19 cellular contexts compared by ENCODE assay signal in the genomic region with DNA sequence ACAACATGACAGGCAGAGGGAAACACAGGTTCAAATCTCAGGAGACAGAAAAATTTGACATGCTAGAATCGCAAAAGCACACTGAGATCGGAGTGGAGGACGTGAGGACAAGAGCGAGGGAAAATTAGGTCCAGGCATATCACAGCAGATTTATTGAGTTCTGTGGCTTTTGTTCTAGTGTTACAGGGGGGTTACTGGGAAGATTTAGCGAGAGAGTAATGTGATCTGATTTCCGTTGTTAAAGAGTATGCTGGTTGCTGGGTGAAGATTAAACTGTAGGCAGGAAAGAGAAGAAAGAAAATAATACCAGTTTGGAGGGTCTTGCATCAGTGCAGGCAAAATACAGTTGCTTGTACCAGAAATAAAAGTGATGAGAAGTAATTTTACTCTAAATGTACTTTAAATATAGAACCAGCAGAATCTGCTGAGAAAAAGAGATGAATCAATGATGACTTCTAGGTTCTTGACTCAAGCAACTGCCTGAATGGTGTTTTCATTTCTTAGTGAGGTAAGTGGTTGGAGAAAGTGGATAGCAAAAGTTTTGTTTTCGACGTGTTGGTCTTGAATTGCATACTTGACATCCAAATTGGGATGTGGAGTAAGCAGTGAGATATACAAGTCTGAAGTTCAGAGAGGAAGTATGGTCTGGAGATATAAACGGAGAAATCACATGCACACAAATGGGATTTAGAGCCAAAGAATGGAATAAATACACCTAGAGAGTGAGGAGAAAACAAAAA. TPM values are rescaled to one million over a fixed set of nuclear protein-coding genes. Genes with fewer than 3 reads are reported as not detected.
DNase-seq lines count a peak whose midpoint lies in the region; TF ChIP-seq lines count a peak whose summit lies in the region.
"Had no signal": no experiment of that assay in that cellular context is flagged by ENCODE, and none has a peak within 500 bp of the region (broad histone marks: within the 10 kb centered on the region; RNA-seq: fewer than 3 reads in every experiment).

No MANE protein-coding gene starts in this region.

- peak overlapping the region; percentile 66 for H2AFZ ChIP-seq in mammary epithelial cell (ENCODE audit: low read depth, low read length)
- peak overlapping the region; percentile 9 for H2AFZ ChIP-seq in fibroblast of lung (ENCODE audit: low read length)
- no peak overlapping the region for H2AFZ ChIP-seq in neuronal stem cell (ENCODE audit: low read length)

- no peak overlapping the region for H4K91ac ChIP-seq in neuronal stem cell (ENCODE audit: low read depth, low read length, poor library complexity)

- H3K79me1 ChIP-seq in neuronal stem cell (ENCODE audit: low read depth, low read length) = no peaks in the 10 kb centered on the region

- no peak overlapping the region for H2BK5ac ChIP-seq in neuronal stem cell (ENCODE audit: low read length)

- H3K14ac ChIP-seq in neuronal stem cell (ENCODE audit: low read length) = no peak overlapping the region

- intact Hi-C loops in mammary epithelial cell (cut with micrococcal nuclease) = no loop called here
- intact Hi-C loops in breast epithelium (cut with DNase I; ENCODE audit: low total_unique reads) = no loop called here

- no peak overlapping the region for H2BK120ac ChIP-seq in neuronal stem cell (ENCODE audit: low read depth, low read length)

- WGBS in mammary epithelial cell (ENCODE audit: low coverage, missing lambda C conversion rate) = 94% methylated on average over 9 of the region's 9 CpGs
- no CpG with 5 or more reads among the region's 9 CpGs for WGBS in neuronal stem cell (ENCODE audit: extremely low coverage in 2 of 2, insufficient read length in 2 of 2, insufficient replicate concordance in 1 of 2), 2 donors

- no peak overlapping the region for H2BK12ac ChIP-seq in neuronal stem cell (ENCODE audit: low read length)

- H3K18ac ChIP-seq in neuronal stem cell (ENCODE audit: low read length) = no peak overlapping the region

- no peak overlapping the region for H3K4ac ChIP-seq in neuronal stem cell (ENCODE audit: low read length)

- TF ChIP-seq CTCF in mammary epithelial cell (conservative IDR thresholded peaks at IDR 0.05 in 1 of 2, IDR thresholded peaks at IDR 0.05 in 1 of 2; ENCODE audit: extremely low read depth in 1 of 2, insufficient read depth in 1 of 2, low read depth in 1 of 2, low read length in 2 of 2) (no peak), breast epithelium (IDR thresholded peaks at IDR 0.05) (no peak), fibroblast of lung (conservative IDR thresholded peaks at IDR 0.05 in 1 of 2, IDR thresholded peaks at IDR 0.05 in 1 of 2; ENCODE audit: low read depth in 1 of 2, low read length in 2 of 2) (no peak)

- no peaks in the 10 kb centered on the region for H4K20me1 ChIP-seq in mammary epithelial cell (ENCODE audit: insufficient read depth, low read length)
- H4K20me1 ChIP-seq in fibroblast of lung (ENCODE audit: control insufficient read depth, extremely low read depth, insufficient read depth, low read length) = no peaks in the 10 kb centered on the region

- no peak overlapping the region for H2BK15ac ChIP-seq in neuronal stem cell (ENCODE audit: low read length)

- DNase-seq in mammary epithelial cell = no peak
- no peak for DNase-seq in breast epithelium (ENCODE audit: low spot score in 2 of 2)
- no peak for DNase-seq in SJSA1 (ENCODE audit: low read depth in 1 of 2, low spot score in 2 of 2)
- no peak for DNase-seq in fibroblast of lung (ENCODE audit: low read depth in 2 of 2)
- DNase-seq in C1 segment of cervical spinal cord (lab: John Stamatoyannopoulos, UW) = no peak
- no peak for DNase-seq in neuronal stem cell (ENCODE audit: low spot score)
- DNase-seq in NCI-H1436 treated with DMSO at 0.1 percent for 48 hours (lab: John Stamatoyannopoulos, UW) = no peak
- DNase-seq: 8988T; CD4-positive, alpha-beta memory T cell; DMS153; GDM1; NCI-H1105 treated with DMSO at 0.1 percent for 48 hours; NCI-H187; NCI-H2171 treated with DMSO at 0.1 percent for 48 hours; NCI-H446 treated with DMSO at 0.1 percent for 48 hours; NCI-H69; SIG-M5 had no signal

- no peaks in the 10 kb centered on the region for H3K36me3 ChIP-seq in mammary epithelial cell (ENCODE audit: insufficient read depth, low read length)
- H3K36me3 ChIP-seq in breast epithelium = no peaks in the 10 kb centered on the region
- H3K36me3 ChIP-seq in SJSA1 = no peaks in the 10 kb centered on the region
- H3K36me3 ChIP-seq in fibroblast of lung (ENCODE audit: control insufficient read depth, insufficient read depth, low read length) = no peaks in the 10 kb centered on the region
- H3K36me3 ChIP-seq in skeletal muscle satellite cell (ENCODE audit: insufficient read depth, low read length) = no peaks in the 10 kb centered on the region
- no peaks in the 10 kb centered on the region for H3K36me3 ChIP-seq in neuronal stem cell (replicated peaks in 1 of 2; ENCODE audit: control insufficient read depth in 2 of 2, insufficient read depth in 2 of 2, low read length in 2 of 2)

- H2AK5ac ChIP-seq in neuronal stem cell (ENCODE audit: low read depth, low read length) = no peak overlapping the region

- no peak overlapping the region for H3K9ac ChIP-seq in mammary epithelial cell (ENCODE audit: insufficient read depth, low read length)
- H3K9ac ChIP-seq in fibroblast of lung (ENCODE audit: insufficient read depth, low read length) = no peak overlapping the region
- no peak overlapping the region for H3K9ac ChIP-seq in skeletal muscle satellite cell (ENCODE audit: low read depth, low read length)
- no peak overlapping the region for H3K9ac ChIP-seq in neuronal stem cell (ENCODE audit: low read depth, low read length, poor library complexity)

- H3K27ac ChIP-seq in mammary epithelial cell (ENCODE audit: insufficient read depth, low read depth, low read length) = no peak overlapping the region
- H3K27ac ChIP-seq in breast epithelium = no peak overlapping the region
- peak overlapping the region; percentile 25 for H3K27ac ChIP-seq in SJSA1
- H3K27ac ChIP-seq in fibroblast of lung (ENCODE audit: insufficient read depth, low read length) = no peak overlapping the region
- H3K27ac ChIP-seq in neuronal stem cell (replicated peaks; ENCODE audit: low read length) = no peak overlapping the region

- no peak overlapping the region for H3K23ac ChIP-seq in neuronal stem cell (ENCODE audit: low read depth, low read length, poor library complexity)

- H3K9me3 ChIP-seq in mammary epithelial cell (replicated peaks; ENCODE audit: insufficient read depth, low read length) (no peaks in the 10 kb centered on the region), breast epithelium (no peaks in the 10 kb centered on the region), SJSA1 (replicated peaks) (no peaks in the 10 kb centered on the region), fibroblast of lung (ENCODE audit: control insufficient read depth, insufficient read depth, low read depth, low read length) (no peaks in the 10 kb centered on the region), skeletal muscle satellite cell (replicated peaks; ENCODE audit: low read length) (no peaks in the 10 kb centered on the region), neuronal stem cell (replicated peaks in 1 of 2; ENCODE audit: control insufficient read depth in 2 of 2, insufficient read depth in 1 of 2, low read depth in 1 of 2, low read length in 2 of 2) (no peaks in the 10 kb centered on the region)

- BruUV-seq in mammary epithelial cell (replicated peaks; lab: Mats Ljungman, UMichigan) = no TSS peak

- CTCF ChIA-PET in mammary epithelial cell (lab: Charles Lee; ENCODE audit: low non-redundant PET) = no interaction called here

- TF ChIP-seq POLR2A in breast epithelium (IDR thresholded peaks at IDR 0.05) = no peak

- dilution Hi-C loops in mammary epithelial cell (cut with HindIII; ENCODE audit: low sequenced_read_pairs) = no loop called here

- H4K8ac ChIP-seq in neuronal stem cell (ENCODE audit: low read depth, low read length) = no peak overlapping the region

- no peaks in the 10 kb centered on the region for H3K27me3 ChIP-seq in mammary epithelial cell (ENCODE audit: insufficient read depth, low read length)
- H3K27me3 ChIP-seq in breast epithelium = no peaks in the 10 kb centered on the region
- H3K27me3 ChIP-seq in SJSA1 (replicated peaks) = no peaks in the 10 kb centered on the region
- H3K27me3 ChIP-seq in fibroblast of lung (ENCODE audit: control insufficient read depth, insufficient read depth, low read length) = no peaks in the 10 kb centered on the region
- no peaks in the 10 kb centered on the region for H3K27me3 ChIP-seq in skeletal muscle satellite cell (ENCODE audit: control insufficient read depth, insufficient read depth, low read length)
- no peaks in the 10 kb centered on the region for H3K27me3 ChIP-seq in neuronal stem cell (ENCODE audit: control insufficient read depth in 3 of 3, insufficient read depth in 3 of 3, low read depth in 1 of 3, low read length in 3 of 3)

- H3K4me1 ChIP-seq in mammary epithelial cell (ENCODE audit: insufficient read depth, low read length) (peaks cover 12% of the 10 kb centered on the region), breast epithelium (no peaks in the 10 kb centered on the region), SJSA1 (replicated peaks) (peaks cover 31% of the 10 kb centered on the region), fibroblast of lung (ENCODE audit: control insufficient read depth, extremely low read depth, insufficient read depth, low read length) (no peaks in the 10 kb centered on the region), skeletal muscle satellite cell (ENCODE audit: control insufficient read depth, insufficient read depth, low read length) (no peaks in the 10 kb centered on the region), neuronal stem cell (ENCODE audit: control insufficient read depth in 2 of 2, insufficient read depth in 1 of 2, low read depth in 1 of 2, low read length in 2 of 2) (no peaks in the 10 kb centered on the region)

- H3K4me3 ChIP-seq in mammary epithelial cell (replicated peaks in 1 of 3; ENCODE audit: insufficient read depth in 1 of 3, low read depth in 2 of 3, low read length in 3 of 3) = no peak overlapping the region
- no peak overlapping the region for H3K4me3 ChIP-seq in breast epithelium
- H3K4me3 ChIP-seq in SJSA1 = no peak overlapping the region
- H3K4me3 ChIP-seq in fibroblast of lung (replicated peaks in 1 of 4; ENCODE audit: control extremely low read depth in 1 of 4, insufficient read depth in 1 of 4, low read depth in 3 of 4, low read length in 4 of 4) = no peak overlapping the region
- H3K4me3 ChIP-seq in skeletal muscle satellite cell (ENCODE audit: low read length) = no peak overlapping the region
- no peak overlapping the region for H3K4me3 ChIP-seq in neuronal stem cell (ENCODE audit: low read length in 2 of 2)
- H3K4me3 ChIP-seq: K562 had no signal

- in situ Hi-C loops in mammary epithelial cell (cut with MboI; ENCODE audit: low sequenced_read_pairs in 2 of 2) = no loop called here

- H3K4me2 ChIP-seq in mammary epithelial cell (ENCODE audit: insufficient read depth, low read depth, low read length) (peak overlapping the region; percentile 37), fibroblast of lung (ENCODE audit: extremely low read depth, insufficient read depth, low read length) (no peak overlapping the region), skeletal muscle satellite cell (ENCODE audit: low read length) (peak overlapping the region; percentile 29), neuronal stem cell (ENCODE audit: insufficient read depth, low read length, poor library complexity, severe bottlenecking) (no peak overlapping the region)

- H3K79me2 ChIP-seq in mammary epithelial cell (ENCODE audit: insufficient read depth, low read length) = no peaks in the 10 kb centered on the region
- H3K79me2 ChIP-seq in fibroblast of lung (ENCODE audit: control insufficient read depth, insufficient read depth, low read length) = no peaks in the 10 kb centered on the region

RNA-seq across cellular contexts. Expression of a gene that starts 35.7 kb away (rescaled TPM):
- total RNA-seq in mammary epithelial cell (10 to 100 TPM; 67.4 to 97.5 TPM), breast epithelium (10 to 100 TPM; 52.2 to 80.1 (median 58.7) TPM), fibroblast of lung (83.6 and 83.7 TPM in 2 replicates)
- polyA plus RNA-seq in mammary epithelial cell (30.7 TPM), fibroblast of lung (71.8 and 98.3 TPM in 2 replicates)
- polyA minus RNA-seq in mammary epithelial cell (4.7 TPM), fibroblast of lung (ENCODE audit: low replicate concordance) (2.5 and 4.5 TPM in 2 replicates)
- total RNA-seq in SJSA1 (2014; rRNA removed; shearing (Covaris generic)) = 64.8 and 83.9 TPM in 2 replicates
- 42.8 and 59.4 TPM in 2 replicates for polyA plus RNA-seq in fibroblast of lung (2012)
- total RNA-seq in skeletal muscle satellite cell (2012; rRNA removed) = 88.2 and 90.0 TPM in 2 replicates
- polyA plus RNA-seq in neuronal stem cell (2013, experiment 1 of 2) = 34.6 TPM
- 34.7 TPM for polyA plus RNA-seq in neuronal stem cell (2013, experiment 2 of 2)

Comparison
In these comparisons a context has a peak if more than half of its experiments do, and no peak if none do; other contexts are left out.
1. H3K4me2 ChIP-seq: peak in mammary epithelial cell (single experiment) and skeletal muscle satellite cell (single experiment); none in fibroblast of lung (single experiment) and neuronal stem cell (single experiment).